Comparison of ENCODE assay signal across 9 cellular contexts in genomic region chr12:76080729-76081415, GRCh38. TPM values are rescaled to one million over a fixed set of nuclear protein-coding genes. Genes with fewer than 3 reads are reported as not detected.
DNase-seq lines count a peak whose midpoint lies in the region; TF ChIP-seq lines count a peak whose summit lies in the region.
"Had no signal": no experiment of that assay in that cellular context is flagged by ENCODE, and none has a peak within 500 bp of the region (broad histone marks: within the 10 kb centered on the region; RNA-seq: fewer than 3 reads in every experiment).

No MANE protein-coding gene starts in this region.

- H3K4me3 ChIP-seq in A673 (ENCODE audit: low read depth, low read length, poor library complexity, severe bottlenecking) = no peak overlapping the region

- H3K27ac ChIP-seq in A673 (ENCODE audit: low read depth, low read length, poor library complexity, severe bottlenecking) = no peak overlapping the region

- peaks cover 5% of the 10 kb centered on the region for H3K9me3 Mint-ChIP-seq in Calu3 (ENCODE audit: low read depth, unreplicated experiment)
- no peaks in the 10 kb centered on the region for H3K9me3 Mint-ChIP-seq in endothelial cell (ENCODE audit: unreplicated experiment)

- BruUV-seq in A673 (replicated peaks; lab: Mats Ljungman, UMichigan) (no TSS peak), Calu3 (replicated peaks; lab: Mats Ljungman, UMichigan) (no TSS peak)

- H3K36me3 Mint-ChIP-seq in Calu3 (ENCODE audit: insufficient read depth, unreplicated experiment) = peaks cover 49% of the 10 kb centered on the region
- H3K36me3 Mint-ChIP-seq in endothelial cell (ENCODE audit: low read depth, unreplicated experiment) = no peaks in the 10 kb centered on the region

- H3K36me3 ChIP-seq in A673 (ENCODE audit: insufficient read depth, low read length, poor library complexity, severe bottlenecking) = peaks cover 31% of the 10 kb centered on the region

- DNase-seq in A673 (ENCODE audit: low spot score) = peak; percentile 41
- peak; percentile 18 for DNase-seq in Calu3
- peak; percentile 55 for DNase-seq in NCI-H526 treated with DMSO at 0.1 percent for 48 hours (lab: John Stamatoyannopoulos, UW)
- peak; percentile 22 for DNase-seq in endothelial cell (ENCODE audit: low spot score)
- DNase-seq in hypothalamus (lab: John Stamatoyannopoulos, UW) = no peak
- no peak for DNase-seq in stimulated activated naive CD4-positive, alpha-beta T cell treated with Interleukin-2 at 50 U/mL for 16 hours (lab: John Stamatoyannopoulos, UW)
- no peak for DNase-seq in HPDE6-E6E7 (ENCODE audit: extremely low spot score)
- DNase-seq in NCI-H2029 (lab: John Stamatoyannopoulos, UW) = no peak
- DNase-seq: SIG-M5 had no signal

- no peaks in the 10 kb centered on the region for H3K27me3 ChIP-seq in A673 (replicated peaks; ENCODE audit: insufficient read depth, low read depth, low read length, poor library complexity)

- H3K4me3 Mint-ChIP-seq in Calu3 (ENCODE audit: low read depth, unreplicated experiment) = no peak overlapping the region
- no peak overlapping the region for H3K4me3 Mint-ChIP-seq in endothelial cell (ENCODE audit: unreplicated experiment)

- POLR2A ChIA-PET in A673 (lab: Charles Lee; ENCODE audit: low non-redundant PET) = interaction anchor here (0.7 kb wide), 1 partner anchor 343 kb away, joined by 3 read pairs; no protein-coding TSS in a partner anchor

- H3K4me1 Mint-ChIP-seq in Calu3 (ENCODE audit: low read depth, unreplicated experiment) (peaks cover 48% of the 10 kb centered on the region), endothelial cell (ENCODE audit: unreplicated experiment) (peaks cover 25% of the 10 kb centered on the region)

- CTCF ChIA-PET in A673 (lab: Charles Lee) (no interaction called here), Calu3 (lab: Charles Lee) (interaction anchor here (1.3 to 2.7 kb wide), 3 partner anchors 25 to 376 kb away, joined by 3 to 7 read pairs (median 3); no protein-coding TSS in a partner anchor)

- 0 out of 2 replicates have a peak, but pooled peaks have one; percentile 15 for TF ChIP-seq CTCF in A673 (conservative IDR thresholded peaks at IDR 0.05; ENCODE audit: low read depth, low read length)
- TF ChIP-seq CTCF in Calu3 (IDR thresholded peaks at IDR 0.05; ENCODE audit: unreplicated experiment) = peak; percentile 35
- TF ChIP-seq CTCF in endothelial cell (IDR thresholded peaks at IDR 0.05; ENCODE audit: unreplicated experiment) = no peak

- peaks cover 16% of the 10 kb centered on the region for H3K9me3 ChIP-seq in A673 (ENCODE audit: low read depth, low read length, poor library complexity, severe bottlenecking)

- H3K27ac Mint-ChIP-seq in Calu3 (ENCODE audit: unreplicated experiment) (no peak overlapping the region), endothelial cell (ENCODE audit: unreplicated experiment) (no peak overlapping the region)

- intact Hi-C loops in A673 (cut with micrococcal nuclease; ENCODE audit: unreplicated experiment) = loop anchor here (10.0 kb wide), 3 partner anchors 264 to 474 kb away; partner anchors contain the start of genes BBS10 and OSBPL8
- intact Hi-C loops in Calu3 (cut with micrococcal nuclease; ENCODE audit: unreplicated experiment) = loop anchor here (2.0 to 10.0 kb wide), 3 partner anchors 78 to 474 kb away; partner anchors contain the start of gene OSBPL8

- no peaks in the 10 kb centered on the region for H3K27me3 Mint-ChIP-seq in Calu3 (ENCODE audit: unreplicated experiment)
- H3K27me3 Mint-ChIP-seq in endothelial cell (ENCODE audit: unreplicated experiment) = peaks cover 6% of the 10 kb centered on the region

- H3K4me1 ChIP-seq in A673 (ENCODE audit: insufficient read depth, low read length, poor library complexity, severe bottlenecking) = peaks cover 17% of the 10 kb centered on the region

RNA-seq across cellular contexts. Expression of gene NAP1L1, which starts 3.6 kb away (rescaled TPM):
- total RNA-seq in A673 (2021) = 801 and 837 TPM in 2 replicates
- 394 and 467 TPM in 2 replicates for total RNA-seq in Calu3 (2022)
- 603 TPM for total RNA-seq in endothelial cell (ENCODE audit: unreplicated experiment)

RNA-seq across cellular contexts. Expression of gene PHLDA1, which starts 49.3 kb away (rescaled TPM):
- total RNA-seq in A673 (2021) = 3.4 and 4.9 TPM in 2 replicates
- total RNA-seq in Calu3 (2022) = 143 and 151 TPM in 2 replicates
- 50.3 TPM for total RNA-seq in endothelial cell (ENCODE audit: unreplicated experiment)

Comparison
In these comparisons a context has a peak if more than half of its experiments do, and no peak if none do; other contexts are left out.
1. DNase-seq: peak in A673 (single experiment), Calu3 (single experiment), NCI-H526 treated with DMSO at 0.1 percent for 48 hours (single experiment) and endothelial cell (single experiment); none in hypothalamus (0 of 51), stimulated activated naive CD4-positive, alpha-beta T cell treated with Interleukin-2 at 50 U/mL for 16 hours (single experiment), HPDE6-E6E7 (single experiment) and NCI-H2029 (single experiment).